1 cellular context compared by ENCODE assay signal in genomic region chr9:127651697-127652610, GRCh38.
TF ChIP-seq lines count a peak whose summit lies in the region.

No MANE protein-coding gene starts in this region.

TF ChIP-seq in HEK293, 187 proteins besides CTCF, POLR2A, EP300 and RAD21 (continued from another document):
- TF ChIP-seq ZNF639 (tag by site-specific recombination; IDR thresholded peaks at IDR 0.05) (no peak), PRDM1 (tag by site-specific recombination; IDR thresholded peaks at IDR 0.05) (no peak), ZNF747 (tag by site-specific recombination; IDR thresholded peaks at IDR 0.05) (no peak), SALL2 (tag by site-specific recombination; IDR thresholded peaks at IDR 0.05; ENCODE audit: borderline replicate concordance) (no peak), REPIN1 (tag by site-specific recombination; IDR thresholded peaks at IDR 0.05; ENCODE audit: low read depth) (no peak), HIC1 (tag by site-specific recombination; IDR thresholded peaks at IDR 0.05) (no peak)
